1 cellular context compared by ENCODE assay signal in the genomic region with DNA sequence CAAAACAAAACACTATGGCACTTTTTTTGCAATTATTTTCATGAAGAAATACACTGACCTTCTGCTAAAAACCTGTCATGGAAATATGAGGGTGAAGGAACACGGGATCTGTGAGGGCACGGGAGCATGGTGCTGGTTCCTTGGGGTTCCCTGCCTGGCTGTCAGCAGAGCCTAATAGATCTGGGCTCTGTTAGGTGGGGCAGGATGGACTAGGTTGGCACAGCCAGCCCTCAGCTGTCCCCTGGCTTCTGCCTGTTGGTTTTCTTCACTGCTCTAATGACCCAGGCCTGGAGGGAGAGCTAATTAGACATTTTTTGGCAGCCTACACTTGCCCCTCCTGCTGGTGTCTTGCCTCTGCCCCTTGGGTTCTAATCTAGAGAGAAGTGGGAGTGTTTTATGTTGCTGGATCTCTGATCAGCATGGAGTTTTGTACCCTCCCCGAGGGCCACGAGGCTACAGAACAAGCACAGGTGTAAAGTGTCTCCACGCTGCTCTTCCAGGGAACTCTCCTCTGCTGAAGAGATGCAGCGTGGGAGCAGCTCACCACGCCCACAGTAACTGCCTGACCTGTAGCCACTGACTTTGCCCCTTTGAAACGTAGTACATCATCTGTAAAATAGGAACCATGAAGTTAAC.
TF ChIP-seq lines count a peak whose summit lies in the region.

No MANE protein-coding gene starts in this region.

TF ChIP-seq in H1, 55 proteins besides CTCF, POLR2A, EP300 and RAD21 (continued from another document):
- TF ChIP-seq SIRT6 (IDR thresholded peaks at IDR 0.05; ENCODE audit: low read length): no peak
- no peak for TF ChIP-seq RBBP5 (IDR thresholded peaks at IDR 0.05; ENCODE audit: borderline replicate concordance, low read depth, low read length)
- TF ChIP-seq RFX5 (IDR thresholded peaks at IDR 0.05; ENCODE audit: borderline replicate concordance, low read depth, low read length): no peak
- no peak for TF ChIP-seq PHF8 (conservative IDR thresholded peaks at IDR 0.05; ENCODE audit: low read depth, low read length)
- no peak for TF ChIP-seq POLR2AphosphoS5 (IDR thresholded peaks at IDR 0.05; ENCODE audit: low read depth, low read length)
- TF ChIP-seq CHD2 (IDR thresholded peaks at IDR 0.05; ENCODE audit: low read length): no peak
